ENCODE assay signal across 1 cellular context in the genomic region with DNA sequence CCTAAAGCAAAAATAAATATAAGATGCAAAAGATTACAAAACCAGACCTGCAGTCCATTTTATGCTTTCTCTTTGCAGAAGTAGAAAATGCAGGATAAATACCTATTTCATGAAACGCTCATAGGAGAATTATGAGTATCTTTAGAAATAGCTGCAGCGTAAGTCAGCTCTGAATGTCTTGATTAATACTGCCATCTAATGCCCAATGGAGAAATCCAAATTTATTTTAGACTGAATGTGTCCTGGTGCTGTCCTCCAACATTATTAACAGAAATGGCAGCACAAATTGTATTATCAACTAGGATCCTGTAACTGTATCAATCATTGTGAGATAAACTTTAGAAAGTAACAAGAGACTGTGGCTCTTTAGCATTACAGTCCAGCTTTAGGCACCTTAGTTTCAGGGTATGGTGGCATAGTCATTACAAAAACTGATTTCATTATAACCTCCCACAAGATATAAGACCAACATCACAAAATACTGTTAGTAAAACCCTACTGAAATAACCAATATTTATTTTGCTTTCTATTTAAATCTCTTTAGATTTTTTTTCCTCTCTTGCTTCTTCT.
A peak's percentile ranks its signal among the peaks of the same experiment; 100 is the strongest.
TF ChIP-seq lines count a peak whose summit lies in the region.

No MANE protein-coding gene starts in this region.

TF ChIP-seq in K562, 482 proteins besides CTCF, POLR2A, EP300 and RAD21 (continued from another document):
- TF ChIP-seq, protein P1, sequence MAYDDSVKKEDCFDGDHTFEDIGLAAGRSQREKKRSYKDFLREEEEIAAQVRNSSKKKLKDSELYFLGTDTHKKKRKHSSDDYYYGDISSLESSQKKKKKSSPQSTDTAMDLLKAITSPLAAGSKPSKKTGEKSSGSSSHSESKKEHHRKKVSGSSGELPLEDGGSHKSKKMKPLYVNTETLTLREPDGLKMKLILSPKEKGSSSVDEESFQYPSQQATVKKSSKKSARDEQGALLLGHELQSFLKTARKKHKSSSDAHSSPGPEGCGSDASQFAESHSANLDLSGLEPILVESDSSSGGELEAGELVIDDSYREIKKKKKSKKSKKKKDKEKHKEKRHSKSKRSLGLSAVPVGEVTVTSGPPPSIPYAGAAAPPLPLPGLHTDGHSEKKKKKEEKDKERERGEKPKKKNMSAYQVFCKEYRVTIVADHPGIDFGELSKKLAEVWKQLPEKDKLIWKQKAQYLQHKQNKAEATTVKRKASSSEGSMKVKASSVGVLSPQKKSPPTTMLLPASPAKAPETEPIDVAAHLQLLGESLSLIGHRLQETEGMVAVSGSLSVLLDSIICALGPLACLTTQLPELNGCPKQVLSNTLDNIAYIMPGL (CRISPR knock-in tag; IDR thresholded peaks at IDR 0.05): 0 out of 2 replicates have a peak, but pooled peaks have one; percentile 28
- peak; percentile 57 for TF ChIP-seq ETS2 (tag; IDR thresholded peaks at IDR 0.05; ENCODE audit: borderline replicate concordance, poor library complexity, severe bottlenecking)
